ENCODE assay signal across 11 cellular contexts in genomic region chr4:154928640-154929257, GRCh38.
DNase-seq lines count a peak whose midpoint lies in the region; ATAC-seq, FAIRE-seq and TF ChIP-seq lines count a peak whose summit lies in the region.
"Had no signal": no experiment of that assay in that cellular context is flagged by ENCODE, and none has a peak within 500 bp of the region (broad histone marks: within the 10 kb centered on the region; RNA-seq: fewer than 3 reads in every experiment).

No MANE protein-coding gene starts in this region.

- DNase-seq in AG09309 (ENCODE audit: low read depth) (peak; percentile 29), HFFc6 (peak; percentile 25), K562 (ENCODE audit: extremely low read depth in 1 of 4, low spot score in 3 of 4) (peak in 1 of 4 experiments; percentile 6), kidney glomerular epithelial cell (lab: John Stamatoyannopoulos, UW) (peak; percentile 42), C1 segment of cervical spinal cord (lab: John Stamatoyannopoulos, UW) (no peak)
- DNase-seq in activated T-cell treated with anti-CD3 and anti-CD28 coated beads, Interleukin-2, amount 50 U/mL, for 4 hours, result no peak
- DNase-seq: activated CD4-positive, CD25-positive, alpha-beta regulatory T cell treated with anti-CD3 and anti-CD28 coated beads, Interleukin-2, amount 50 U/mL, for 72 hours; GDM1 had no signal

- no peaks in the 10 kb centered on the region; the same call in 1 of the 2 replicates for H3K36me3 Mint-ChIP-seq in HFFc6 (ENCODE audit: low read depth)
- no peaks in the 10 kb centered on the region for H3K36me3 Mint-ChIP-seq in activated T-cell treated with anti-CD3 and anti-CD28 coated beads, Interleukin-2, amount 50 U/mL, for 4 hours (ENCODE audit: insufficient read depth)

- BruUV-seq in K562 (replicated peaks; lab: Mats Ljungman, UMichigan), result no TSS peak

- H3K4me1 ChIP-seq in K562 (replicated peaks in 1 of 2; ENCODE audit: control insufficient read depth in 2 of 2, insufficient read depth in 2 of 2, low read length in 2 of 2), result no peaks in the 10 kb centered on the region

- no peak overlapping the region for H3K4me2 ChIP-seq in K562 (ENCODE audit: insufficient read depth, low read length)

- no peak for TF ChIP-seq POLR2A in K562 (conservative IDR thresholded peaks at IDR 0.05)

- H3K4me3 ChIP-seq in AG09309 (ENCODE audit: control insufficient read depth, low read depth, low read length), result no peak overlapping the region
- no peak overlapping the region for H3K4me3 ChIP-seq in K562

- POLR2A ChIA-PET in K562 (lab: Yijun Ruan, JAX), result no interaction called here

- H3K27ac ChIP-seq in K562 (ENCODE audit: extremely low read depth, low read depth, low read length), result no peak overlapping the region

- no peak for TF ChIP-seq EP300 in K562 (IDR thresholded peaks at IDR 0.05; ENCODE audit: low read length)

- no peak overlapping the region for H2AFZ ChIP-seq in K562 (ENCODE audit: low read depth, low read length)

- H3K4me1 Mint-ChIP-seq in HFFc6 (ENCODE audit: low read depth), result no peaks in the 10 kb centered on the region; the same call in 1 of the 2 replicates
- no peaks in the 10 kb centered on the region for H3K4me1 Mint-ChIP-seq in activated T-cell treated with anti-CD3 and anti-CD28 coated beads, Interleukin-2, amount 50 U/mL, for 4 hours (ENCODE audit: low read depth)

- TF ChIP-seq CTCF in AG09309 (IDR thresholded peaks at IDR 0.05; ENCODE audit: control insufficient read depth, insufficient read depth, low read depth, low read length, missing control alignments), result peak; percentile 66
- peak; percentile 70 for TF ChIP-seq CTCF in HFFc6 (IDR thresholded peaks at IDR 0.05)
- TF ChIP-seq CTCF in K562 (IDR thresholded peaks at IDR 0.05 in 2 of 3, conservative IDR thresholded peaks at IDR 0.05 in 1 of 3; ENCODE audit: insufficient read depth in 2 of 3, low read depth in 1 of 3, low read length in 3 of 3), result peak in 2 of 3 experiments; percentile 10 to 40; a peak in 3 of 6 replicates

- peaks cover 41% of the 10 kb centered on the region for H3K9me3 Mint-ChIP-seq in HFFc6
- peaks cover 12% of the 10 kb centered on the region for H3K9me3 Mint-ChIP-seq in activated T-cell treated with anti-CD3 and anti-CD28 coated beads, Interleukin-2, amount 50 U/mL, for 4 hours

- no peaks in the 10 kb centered on the region for H3K36me3 ChIP-seq in K562 (ENCODE audit: control insufficient read depth, insufficient read depth, low read length)

- H3K9me3 ChIP-seq in K562 (replicated peaks; ENCODE audit: control insufficient read depth, insufficient read depth, low read depth, low read length), result no peaks in the 10 kb centered on the region

- 4% methylated on average over 6 of the region's 6 CpGs for WGBS in K562 (ENCODE audit: insufficient coverage, low coverage, missing lambda C conversion rate)

- no peaks in the 10 kb centered on the region for H3K27me3 ChIP-seq in K562 (ENCODE audit: control insufficient read depth in 2 of 2, insufficient read depth in 2 of 2, low read length in 2 of 2)

- no peaks in the 10 kb centered on the region for H3K27me3 Mint-ChIP-seq in HFFc6 (ENCODE audit: insufficient read depth)
- H3K27me3 Mint-ChIP-seq in activated T-cell treated with anti-CD3 and anti-CD28 coated beads, Interleukin-2, amount 50 U/mL, for 4 hours (ENCODE audit: low read depth), result no peaks in the 10 kb centered on the region

- no peak overlapping the region for H3K9ac ChIP-seq in K562 (ENCODE audit: insufficient read depth in 1 of 2, low read depth in 2 of 2, low read length in 2 of 2)

- CTCF ChIA-PET in K562 (lab: Yijun Ruan, JAX; ENCODE audit: low intra/inter-chr PET ratio), result interaction anchor here (0.5 to 1.8 kb wide), 4 partner anchors 121 to 242 kb away, joined by 3 to 5 read pairs (median 3); no protein-coding TSS in a partner anchor

- no peaks in the 10 kb centered on the region for H4K20me1 ChIP-seq in K562 (replicated peaks; ENCODE audit: control insufficient read depth, insufficient read depth, low read length)

- intact Hi-C loops in K562 (cut with micrococcal nuclease), result loop anchor here (1.0 to 10.0 kb wide), 2 partner anchors 121 to 294 kb away; no protein-coding TSS in a partner anchor

- no peak for FAIRE-seq in K562 (lab: Jason Lieb, UNC)
- FAIRE-seq: colon had no signal

- no peaks in the 10 kb centered on the region for H3K9me1 ChIP-seq in K562 (ENCODE audit: control insufficient read depth, insufficient read depth, low read length)

- in situ Hi-C loops in K562 (cut with MboI), result no loop called here

- H3K79me2 ChIP-seq in K562 (ENCODE audit: control insufficient read depth, insufficient read depth, low read length), result no peaks in the 10 kb centered on the region

- TF ChIP-seq RAD21 in K562 (CRISPR knock-in tag; conservative IDR thresholded peaks at IDR 0.05 in 1 of 2, IDR thresholded peaks at IDR 0.05 in 1 of 2), result 0 out of 4 replicates have a peak, but pooled peaks of 1 of the 2 experiments have one; percentile 33

- H3K4me3 Mint-ChIP-seq in HFFc6, result no peak overlapping the region
- H3K4me3 Mint-ChIP-seq in activated T-cell treated with anti-CD3 and anti-CD28 coated beads, Interleukin-2, amount 50 U/mL, for 4 hours, result no peak overlapping the region

- H3K27ac Mint-ChIP-seq in HFFc6, result no peak overlapping the region

- ATAC-seq in K562, result no peak
- ATAC-seq in GM18517 (IDR thresholded peaks at IDR 0.05; ENCODE audit: unreplicated experiment), result no peak
- no peak for ATAC-seq in GM19395 (IDR thresholded peaks at IDR 0.05; ENCODE audit: unreplicated experiment)
- no peak for ATAC-seq in activated T-cell treated with anti-CD3 and anti-CD28 coated beads, Interleukin-2, amount 50 U/mL, for 4 hours

TF ChIP-seq in K562, 482 proteins besides CTCF, POLR2A, EP300 and RAD21:
- TF ChIP-seq MCM7 (IDR thresholded peaks at IDR 0.05) (no peak), L3MBTL2 (IDR thresholded peaks at IDR 0.05) (no peak), ZBTB34 (CRISPR knock-in tag; IDR thresholded peaks at IDR 0.05) (no peak)
TF ChIP-seq in K562: peak in this region for 0.

Comparison
In these comparisons a context has a peak if more than half of its experiments do, and no peak if none do; other contexts are left out.
1. DNase-seq: peak in AG09309 (single experiment), HFFc6 (single experiment) and kidney glomerular epithelial cell (single experiment); none in C1 segment of cervical spinal cord (0 of 14) and activated T-cell treated with anti-CD3 and anti-CD28 coated beads, Interleukin-2, amount 50 U/mL, for 4 hours (single experiment).
2. Peak in every context shown above with its lines, with median percentiles within 50 percentile points of each other: CTCF ChIP-seq.